1 cellular context compared by ENCODE assay signal in genomic region chr3:143001369-143002082, GRCh38.
A peak's percentile ranks its signal among the peaks of the same experiment; 100 is the strongest.
TF ChIP-seq lines count a peak whose summit lies in the region.

TSS of gene U2SURP (plus strand) at chr3:143001570. CDS start at chr3:143001629, 59 bp downstream.

TF ChIP-seq in HepG2, 621 proteins besides CTCF, POLR2A, EP300 and RAD21 (continued from another document and continues in another):
- TF ChIP-seq ZNF549 (CRISPR knock-in tag; IDR thresholded peaks at IDR 0.05): no peak
- peak; percentile 72 for TF ChIP-seq ZNF776 (CRISPR knock-in tag; IDR thresholded peaks at IDR 0.05)
- peak; percentile 82; the same call in 1 of the 2 replicates for TF ChIP-seq PCBP1 (IDR thresholded peaks at IDR 0.05; ENCODE audit: borderline replicate concordance, low read depth, low read length)
- no peak for TF ChIP-seq ZBTB10 (CRISPR knock-in tag; IDR thresholded peaks at IDR 0.05; ENCODE audit: borderline replicate concordance)
- peak; percentile 58; the same call in 1 of the 2 replicates for TF ChIP-seq XBP1 (CRISPR knock-in tag; IDR thresholded peaks at IDR 0.05)
- no peak for TF ChIP-seq PHB2 (IDR thresholded peaks at IDR 0.05; ENCODE audit: partially characterized antibody)
- no peak for TF ChIP-seq AGO1 (IDR thresholded peaks at IDR 0.05; ENCODE audit: low read depth, low read length, poor library complexity, severe bottlenecking)
- peak; percentile 78 for TF ChIP-seq ZNF441 (CRISPR knock-in tag; IDR thresholded peaks at IDR 0.05; ENCODE audit: borderline replicate concordance)
- peak; percentile 91 for TF ChIP-seq YEATS4 (CRISPR knock-in tag; IDR thresholded peaks at IDR 0.05; ENCODE audit: borderline replicate concordance)
- 0 out of 2 replicates have a peak, but pooled peaks have one; percentile 69 for TF ChIP-seq IRF1 (CRISPR knock-in tag; IDR thresholded peaks at IDR 0.05; ENCODE audit: low read depth)
- peak; percentile 91; the same call in 1 of the 2 replicates for TF ChIP-seq GTF2F1 (IDR thresholded peaks at IDR 0.05; ENCODE audit: low read length)
- TF ChIP-seq ZNF589 (CRISPR knock-in tag; conservative IDR thresholded peaks at IDR 0.05): peak; percentile 90; the same call in 1 of the 2 replicates
- TF ChIP-seq TOPORS (CRISPR knock-in tag; IDR thresholded peaks at IDR 0.05): peak; percentile 49; the same call in 1 of the 2 replicates
- peak; percentile 90 for TF ChIP-seq MIXL1 (CRISPR knock-in tag; IDR thresholded peaks at IDR 0.05)
- TF ChIP-seq ZFAT (CRISPR knock-in tag; conservative IDR thresholded peaks at IDR 0.05): peak; percentile 42; the same call in 1 of the 2 replicates
- peak; percentile 86; the same call in 1 of the 2 replicates for TF ChIP-seq ZBTB20 (CRISPR knock-in tag; IDR thresholded peaks at IDR 0.05; ENCODE audit: borderline replicate concordance, low read depth)
- TF ChIP-seq NCOA1 (CRISPR knock-in tag; IDR thresholded peaks at IDR 0.05): no peak
- peak; percentile 67; the same call in 1 of the 2 replicates for TF ChIP-seq CCDC6 (CRISPR knock-in tag; IDR thresholded peaks at IDR 0.05)
- peak; percentile 70; the same call in 1 of the 2 replicates for TF ChIP-seq ZKSCAN8 (CRISPR knock-in tag; IDR thresholded peaks at IDR 0.05; ENCODE audit: borderline replicate concordance)
- 0 out of 2 replicates have a peak, but pooled peaks have one; percentile 78 for TF ChIP-seq ZBED4 (CRISPR knock-in tag; IDR thresholded peaks at IDR 0.05; ENCODE audit: borderline replicate concordance)
- peak; percentile 84; the same call in 1 of the 2 replicates for TF ChIP-seq NAIF1 (CRISPR knock-in tag; IDR thresholded peaks at IDR 0.05; ENCODE audit: borderline replicate concordance)
- TF ChIP-seq TFDP1 (CRISPR knock-in tag; IDR thresholded peaks at IDR 0.05; ENCODE audit: borderline replicate concordance): peak; percentile 91
- TF ChIP-seq NR2C2 (CRISPR knock-in tag; IDR thresholded peaks at IDR 0.05; ENCODE audit: borderline replicate concordance): peak; percentile 95
- peak; percentile 74 for TF ChIP-seq FOXP4 (CRISPR knock-in tag; IDR thresholded peaks at IDR 0.05)
- peak; percentile 86 for TF ChIP-seq MTF2 (CRISPR knock-in tag; IDR thresholded peaks at IDR 0.05; ENCODE audit: borderline replicate concordance)
- peak; percentile 92; the same call in 1 of the 2 replicates for TF ChIP-seq ZNF280D (CRISPR knock-in tag; IDR thresholded peaks at IDR 0.05)
- peak; percentile 78; the same call in 1 of the 2 replicates for TF ChIP-seq CSRNP1 (CRISPR knock-in tag; IDR thresholded peaks at IDR 0.05)
- peak; percentile 77 for TF ChIP-seq ZNF710 (CRISPR knock-in tag; IDR thresholded peaks at IDR 0.05; ENCODE audit: borderline replicate concordance)
- TF ChIP-seq ZNF850 (CRISPR knock-in tag; conservative IDR thresholded peaks at IDR 0.05): no peak
- TF ChIP-seq ZNF724P (CRISPR knock-in tag; IDR thresholded peaks at IDR 0.05; ENCODE audit: borderline replicate concordance): peak; percentile 40; the same call in 1 of the 2 replicates
- peak; percentile 88 for TF ChIP-seq UBTF (CRISPR knock-in tag; IDR thresholded peaks at IDR 0.05)
- TF ChIP-seq HOMEZ (CRISPR knock-in tag; IDR thresholded peaks at IDR 0.05; ENCODE audit: low read depth): peak; percentile 21; the same call in 1 of the 2 replicates
